In genomic region chr2:37742286-37742685, GRCh38 we compare ENCODE assay signal across 24 cellular contexts.
DNase-seq lines count a peak whose midpoint lies in the region; ATAC-seq and TF ChIP-seq lines count a peak whose summit lies in the region.
"Had no signal": no experiment of that assay in that cellular context is flagged by ENCODE, and none has a peak within 500 bp of the region (broad histone marks: within the 10 kb centered on the region; RNA-seq: fewer than 3 reads in every experiment).

No MANE protein-coding gene starts in this region.

- no peaks in the 10 kb centered on the region for H3K9me3 Mint-ChIP-seq in chondrocyte (ENCODE audit: low read depth)
- H3K9me3 Mint-ChIP-seq: activated CD4-positive, alpha-beta T cell treated with anti-CD3 and anti-CD28 coated beads, Interleukin-2, amount 10 ng/mL, durations not matched to agents 7 days and 5 days; activated naive CD4-positive, alpha-beta T cell treated with anti-CD3 and anti-CD28 coated beads, Interleukin-2, amount 50 U/mL, for 24 hours; central memory CD8-positive, alpha-beta T cell; natural killer cell had no signal

- no peak for TF ChIP-seq CTCF in chondrocyte (IDR thresholded peaks at IDR 0.05)

- no peak overlapping the region for H3K4me3 Mint-ChIP-seq in chondrocyte (ENCODE audit: unreplicated experiment)
- H3K4me3 Mint-ChIP-seq: activated CD4-positive, alpha-beta T cell treated with anti-CD3 and anti-CD28 coated beads, Interleukin-2, amount 10 ng/mL, durations not matched to agents 7 days and 5 days; activated naive CD4-positive, alpha-beta T cell treated with anti-CD3 and anti-CD28 coated beads, Interleukin-2, amount 50 U/mL, for 24 hours; central memory CD8-positive, alpha-beta T cell; natural killer cell had no signal

- no peaks in the 10 kb centered on the region for H3K27me3 Mint-ChIP-seq in chondrocyte (ENCODE audit: low read depth)
- H3K27me3 Mint-ChIP-seq: activated CD4-positive, alpha-beta T cell treated with anti-CD3 and anti-CD28 coated beads, Interleukin-2, amount 10 ng/mL, durations not matched to agents 7 days and 5 days; activated naive CD4-positive, alpha-beta T cell treated with anti-CD3 and anti-CD28 coated beads, Interleukin-2, amount 50 U/mL, for 24 hours had no signal

- peak overlapping the region; percentile 95 for H3K27ac Mint-ChIP-seq in chondrocyte (ENCODE audit: unreplicated experiment)
- H3K27ac Mint-ChIP-seq: activated CD4-positive, alpha-beta T cell treated with anti-CD3 and anti-CD28 coated beads, Interleukin-2, amount 10 ng/mL, durations not matched to agents 7 days and 5 days; activated naive CD4-positive, alpha-beta T cell treated with anti-CD3 and anti-CD28 coated beads, Interleukin-2, amount 50 U/mL, for 24 hours had no signal

- peaks cover 18% of the 10 kb centered on the region for H3K4me1 Mint-ChIP-seq in chondrocyte (ENCODE audit: low read depth)
- H3K4me1 Mint-ChIP-seq: activated CD4-positive, alpha-beta T cell treated with anti-CD3 and anti-CD28 coated beads, Interleukin-2, amount 10 ng/mL, durations not matched to agents 7 days and 5 days; activated naive CD4-positive, alpha-beta T cell treated with anti-CD3 and anti-CD28 coated beads, Interleukin-2, amount 50 U/mL, for 24 hours; central memory CD8-positive, alpha-beta T cell had no signal

- DNase-seq in A172 (ENCODE audit: low spot score) = peak; percentile 9
- DNase-seq in HS-27A (ENCODE audit: low read depth) = peak; percentile 58
- DNase-seq in chondrocyte (ENCODE audit: low spot score) = no peak
- DNase-seq in myocyte (ENCODE audit: low read depth) = peak; percentile 26
- no peak for DNase-seq in AML-193 (lab: John Stamatoyannopoulos, UW)
- DNase-seq in NCI-H2081 (lab: John Stamatoyannopoulos, UW) = no peak
- DNase-seq: activated CD4-positive, alpha-beta T cell treated with anti-CD3 and anti-CD28 coated beads, Interleukin-2, amount 10 ng/mL, durations not matched to agents 7 days and 5 days; anterior cingulate cortex; BE2C; DMS53; hypothalamus; left lung; natural killer cell; NCI-H1048; NCI-H2029; NCI-H226; NCI-H774; pancreas; upper lobe of left lung had no signal

- no peaks in the 10 kb centered on the region for H3K36me3 Mint-ChIP-seq in chondrocyte (ENCODE audit: low read depth)
- H3K36me3 Mint-ChIP-seq: activated naive CD4-positive, alpha-beta T cell treated with anti-CD3 and anti-CD28 coated beads, Interleukin-2, amount 50 U/mL, for 24 hours; natural killer cell had no signal

- ATAC-seq in GM19023 (IDR thresholded peaks at IDR 0.05; ENCODE audit: unreplicated experiment) (no peak), GM21423 (IDR thresholded peaks at IDR 0.05; ENCODE audit: unreplicated experiment) (no peak)
- ATAC-seq: gastroesophageal sphincter, left lung, natural killer cell, pancreas had no signal

Comparison
In these comparisons a context has a peak if more than half of its experiments do, and no peak if none do; other contexts are left out.
1. DNase-seq: peak in A172 (single experiment), HS-27A (single experiment) and myocyte (single experiment); none in chondrocyte (single experiment), AML-193 (0 of 2) and NCI-H2081 (0 of 2).